7 cellular contexts compared by ENCODE assay signal in genomic region chr20:36744764-36745191, GRCh38. TPM values are rescaled to one million over a fixed set of nuclear protein-coding genes. Genes with fewer than 3 reads are reported as not detected.
DNase-seq lines count a peak whose midpoint lies in the region; TF ChIP-seq lines count a peak whose summit lies in the region.

No MANE protein-coding gene starts in this region.

- H2AFZ ChIP-seq in OCI-LY3 (ENCODE audit: low read depth, low read length) = peak overlapping the region; percentile 78; the same call in 1 of the 2 replicates

- H3K4me2 ChIP-seq in OCI-LY3 (ENCODE audit: low read length) = peak overlapping the region; percentile 99

- no peaks in the 10 kb centered on the region for H3K9me3 Mint-ChIP-seq in mesothelial cell of epicardium

- H3K27me3 Mint-ChIP-seq in mesothelial cell of epicardium (ENCODE audit: low read depth) = peaks cover 5% of the 10 kb centered on the region

- H4K20me1 ChIP-seq in OCI-LY3 (ENCODE audit: insufficient read depth, low read length) = no peaks in the 10 kb centered on the region

- H3K79me2 ChIP-seq in OCI-LY3 (ENCODE audit: low read length) = peaks cover 4% of the 10 kb centered on the region; the same call in 1 of the 2 replicates

- H3K36me3 ChIP-seq in GM06990 (ENCODE audit: control insufficient read depth, insufficient read depth, low read length) = no peaks in the 10 kb centered on the region
- peaks cover 3% of the 10 kb centered on the region for H3K36me3 ChIP-seq in OCI-LY3 (replicated peaks; ENCODE audit: low read depth, low read length)

- H3K9ac ChIP-seq in OCI-LY3 (ENCODE audit: low read length) = peak overlapping the region; percentile 66

- peaks cover 17% of the 10 kb centered on the region for H3K4me1 Mint-ChIP-seq in mesothelial cell of epicardium

- no peaks in the 10 kb centered on the region for H3K27me3 ChIP-seq in GM06990 (replicated peaks; ENCODE audit: control insufficient read depth, insufficient read depth, low read length)
- no peaks in the 10 kb centered on the region for H3K27me3 ChIP-seq in OCI-LY3 (ENCODE audit: low read depth, low read length)

- TF ChIP-seq CTCF in GM06990 (IDR thresholded peaks at IDR 0.05; ENCODE audit: insufficient read depth, low read length, poor library complexity, severe bottlenecking) = no peak
- TF ChIP-seq CTCF in OCI-LY3 (IDR thresholded peaks at IDR 0.05; ENCODE audit: low read depth, low read length) = no peak
- TF ChIP-seq CTCF in mesothelial cell of epicardium (IDR thresholded peaks at IDR 0.05; ENCODE audit: unreplicated experiment) = no peak

- H3K27ac Mint-ChIP-seq in mesothelial cell of epicardium = no peak overlapping the region

- H3K4me3 Mint-ChIP-seq in mesothelial cell of epicardium = peak overlapping the region; percentile 90

- H3K27ac ChIP-seq in OCI-LY3 (ENCODE audit: low read length) = no peak overlapping the region

- no peaks in the 10 kb centered on the region for H3K9me3 ChIP-seq in OCI-LY3 (ENCODE audit: insufficient read depth, low read length)

- no peaks in the 10 kb centered on the region for H3K36me3 Mint-ChIP-seq in mesothelial cell of epicardium

- H3K4me3 ChIP-seq in GM06990 (replicated peaks; ENCODE audit: low read depth, low read length) (peak overlapping the region; percentile 80; the same call in 1 of the 2 replicates), OCI-LY3 (ENCODE audit: low read length) (peak overlapping the region; percentile 90)

- no peak for TF ChIP-seq POLR2A in erythroblast (IDR thresholded peaks at IDR 0.05; ENCODE audit: low read length)

- peaks cover 13% of the 10 kb centered on the region; the same call in 1 of the 2 replicates for H3K4me1 ChIP-seq in OCI-LY3 (ENCODE audit: low read length)

- no peak for DNase-seq in GM06990 (ENCODE audit: extremely low read depth, insufficient read length)
- peak; percentile 51 for DNase-seq in ecto neural progenitor cell (ENCODE audit: low spot score)
- no peak for DNase-seq in mesothelial cell of epicardium (ENCODE audit: low spot score in 2 of 2, unreplicated experiment in 2 of 2)
- DNase-seq in erythroblast (lab: John Stamatoyannopoulos, UW) = no peak
- no peak for DNase-seq in OCI-M1 (lab: John Stamatoyannopoulos, UW)
- no peak for DNase-seq in NCI-H1930 (lab: John Stamatoyannopoulos, UW)

RNA-seq across cellular contexts. Expression of gene NDRG3, which starts 1.1 kb away (rescaled TPM):
- total RNA-seq in mesothelial cell of epicardium = 23.4 to 24.3 TPM (median 23.6 TPM) in 3 replicates

RNA-seq across cellular contexts. Expression of gene DSN1, which starts 28.8 kb away (rescaled TPM):
- total RNA-seq in mesothelial cell of epicardium = 12.2 to 15.1 TPM (median 13.7 TPM) in 3 replicates
